Comparison of ENCODE assay signal across 9 cellular contexts in genomic region chr6:16473184-16473907, GRCh38.
DNase-seq lines count a peak whose midpoint lies in the region; ATAC-seq and TF ChIP-seq lines count a peak whose summit lies in the region.
"Had no signal": no experiment of that assay in that cellular context is flagged by ENCODE, and none has a peak within 500 bp of the region (broad histone marks: within the 10 kb centered on the region; RNA-seq: fewer than 3 reads in every experiment).

No MANE protein-coding gene starts in this region.

- H3K4me3 Mint-ChIP-seq in activated CD4-positive, alpha-beta memory T cell treated with anti-CD3 and anti-CD28 coated beads for 36 hours, result peak overlapping the region; percentile 10
- H3K4me3 Mint-ChIP-seq in WTC11, result no peak overlapping the region

- H3K27me3 Mint-ChIP-seq in activated CD4-positive, alpha-beta memory T cell treated with anti-CD3 and anti-CD28 coated beads for 36 hours, result no peaks in the 10 kb centered on the region
- H3K27me3 Mint-ChIP-seq in WTC11 (ENCODE audit: low read depth), result no peaks in the 10 kb centered on the region

- CTCF ChIA-PET in AG04450 (lab: Charles Lee), result interaction anchor here (1.5 kb wide), 1 partner anchor 38 kb away, joined by 6 read pairs; no protein-coding TSS in a partner anchor
- CTCF ChIA-PET in activated CD4-positive, alpha-beta memory T cell treated with anti-CD3 and anti-CD28 coated beads for 36 hours (lab: Charles Lee), result interaction anchor here (1.0 to 4.9 kb wide), 9 partner anchors 11 to 290 kb away, joined by 3 to 23 read pairs (median 6); no protein-coding TSS in a partner anchor
- CTCF ChIA-PET in WTC11 (lab: Charles Lee), result no interaction called here

- H3K27me3 ChIP-seq in AG04450 (ENCODE audit: control insufficient read depth, insufficient read depth, low read length) (no peaks in the 10 kb centered on the region), gastrocnemius medialis (no peaks in the 10 kb centered on the region)

- TF ChIP-seq POLR2A in gastrocnemius medialis (IDR thresholded peaks at IDR 0.05), result no peak

- H3K4me3 ChIP-seq in AG04450 (ENCODE audit: low read depth, low read length) (no peak overlapping the region), gastrocnemius medialis (no peak overlapping the region)

- POLR2A ChIA-PET in AG04450 (lab: Yijun Ruan, JAX), result no interaction called here
- POLR2A ChIA-PET in activated CD4-positive, alpha-beta memory T cell treated with anti-CD3 and anti-CD28 coated beads for 36 hours (lab: Charles Lee), result interaction anchor here (1.2 to 5.2 kb wide), 9 partner anchors 10 to 288 kb away, joined by 3 to 48 read pairs (median 9); partner anchors contain the start of gene ATXN1
- POLR2A ChIA-PET in WTC11 (lab: Charles Lee), result no interaction called here

- peak overlapping the region; percentile 81 for H3K27ac Mint-ChIP-seq in activated CD4-positive, alpha-beta memory T cell treated with anti-CD3 and anti-CD28 coated beads for 36 hours
- H3K27ac Mint-ChIP-seq in WTC11, result no peak overlapping the region

- in situ Hi-C loops in gastrocnemius medialis (cut with MboI; ENCODE audit: low sequenced_read_pairs in 4 of 4), result no loop called here

- H3K9me3 ChIP-seq in AG04450 (ENCODE audit: control insufficient read depth, insufficient read depth, low read length), result no peaks in the 10 kb centered on the region; the same call in 1 of the 2 replicates
- H3K9me3 ChIP-seq in gastrocnemius medialis, result no peaks in the 10 kb centered on the region

- peak overlapping the region; percentile 92 for H3K27ac ChIP-seq in AG04450 (ENCODE audit: low read depth, low read length)
- no peak overlapping the region for H3K27ac ChIP-seq in gastrocnemius medialis
- H3K27ac ChIP-seq: C4-2B had no signal

- ATAC-seq in GM18873 (IDR thresholded peaks at IDR 0.05; ENCODE audit: low FRiP score, unreplicated experiment) (peak; percentile 54), HG02884 (IDR thresholded peaks at IDR 0.05; ENCODE audit: unreplicated experiment) (peak; percentile 42), SK-N-SH treated with all-trans-retinoic acid at 6 μM for 48 hours (no peak), WTC11 (no peak), gastrocnemius medialis (no peak)

- intact Hi-C loops in activated CD4-positive, alpha-beta memory T cell treated with anti-CD3 and anti-CD28 coated beads for 36 hours (cut with micrococcal nuclease), result loop anchor here (1.0 to 2.0 kb wide), 2 partner anchors 13 to 34 kb away; no protein-coding TSS in a partner anchor
- intact Hi-C loops in gastrocnemius medialis (cut with DNase I; ENCODE audit: low total_unique reads), result no loop called here

- peaks cover 21% of the 10 kb centered on the region for H3K36me3 Mint-ChIP-seq in activated CD4-positive, alpha-beta memory T cell treated with anti-CD3 and anti-CD28 coated beads for 36 hours
- peaks cover 3% of the 10 kb centered on the region; the same call in 1 of the 2 replicates for H3K36me3 Mint-ChIP-seq in WTC11

- no peak for DNase-seq in AG04450 (ENCODE audit: low read depth, low spot score)
- peak; percentile 62 for DNase-seq in activated CD4-positive, alpha-beta memory T cell treated with anti-CD3 and anti-CD28 coated beads for 36 hours
- DNase-seq in medulla oblongata (ENCODE audit: extremely low spot score), result no peak
- no peak for DNase-seq in WTC11 (ENCODE audit: low spot score)
- no peak for DNase-seq in gastrocnemius medialis

- H3K4me1 Mint-ChIP-seq in activated CD4-positive, alpha-beta memory T cell treated with anti-CD3 and anti-CD28 coated beads for 36 hours (ENCODE audit: low read depth), result peaks cover 93% of the 10 kb centered on the region
- H3K4me1 Mint-ChIP-seq in WTC11, result peaks cover 11% of the 10 kb centered on the region

- TF ChIP-seq CTCF in AG04450 (IDR thresholded peaks at IDR 0.05; ENCODE audit: low read depth, low read length) (no peak), WTC11 (IDR thresholded peaks at IDR 0.05) (no peak), gastrocnemius medialis (IDR thresholded peaks at IDR 0.05 in 4 of 5, conservative IDR thresholded peaks at IDR 0.05 in 1 of 5) (no peak)

- peaks cover 23 to 31% of the 10 kb centered on the region in 2 donors for H3K4me1 ChIP-seq in gastrocnemius medialis

- H3K36me3 ChIP-seq in gastrocnemius medialis, result no peaks in the 10 kb centered on the region

- peaks cover 5% of the 10 kb centered on the region for H3K9me3 Mint-ChIP-seq in activated CD4-positive, alpha-beta memory T cell treated with anti-CD3 and anti-CD28 coated beads for 36 hours
- H3K9me3 Mint-ChIP-seq in WTC11, result peaks cover 10% of the 10 kb centered on the region

TF ChIP-seq in SK-N-SH treated with all-trans-retinoic acid at 6 μM for 48 hours, 23 proteins besides CTCF, POLR2A, EP300 and RAD21 (continues in another document):
- TF ChIP-seq RARB (CRISPR knock-in tag; IDR thresholded peaks at IDR 0.05) (no peak), TOX (CRISPR knock-in tag; IDR thresholded peaks at IDR 0.05; ENCODE audit: borderline replicate concordance) (no peak), ZFP30 (CRISPR knock-in tag; IDR thresholded peaks at IDR 0.05) (no peak), ZFP3 (CRISPR knock-in tag; IDR thresholded peaks at IDR 0.05) (no peak), PPARA (CRISPR knock-in tag; IDR thresholded peaks at IDR 0.05; ENCODE audit: borderline replicate concordance) (no peak), POU6F1 (CRISPR knock-in tag; IDR thresholded peaks at IDR 0.05; ENCODE audit: borderline replicate concordance, low read depth) (no peak), CREB5 (CRISPR knock-in tag; IDR thresholded peaks at IDR 0.05; ENCODE audit: low read depth) (no peak), OSR1 (CRISPR knock-in tag; IDR thresholded peaks at IDR 0.05) (no peak), ZNF565 (CRISPR knock-in tag; conservative IDR thresholded peaks at IDR 0.05; ENCODE audit: low read depth) (no peak), BACH2 (CRISPR knock-in tag; IDR thresholded peaks at IDR 0.05; ENCODE audit: borderline replicate concordance) (no peak)

TF ChIP-seq in WTC11, 78 proteins besides CTCF, POLR2A, EP300 and RAD21:
- TF ChIP-seq ZNF232 (CRISPR knock-in tag; IDR thresholded peaks at IDR 0.05) (no peak), RELA (CRISPR knock-in tag; IDR thresholded peaks at IDR 0.05; ENCODE audit: borderline replicate concordance) (no peak), ARID4B (CRISPR knock-in tag; IDR thresholded peaks at IDR 0.05; ENCODE audit: borderline replicate concordance) (no peak)

Comparison
In these comparisons a context has a peak if more than half of its experiments do, and no peak if none do; other contexts are left out.
1. ATAC-seq: peak in GM18873 (single experiment) and HG02884 (single experiment); none in SK-N-SH treated with all-trans-retinoic acid at 6 μM for 48 hours (single experiment), WTC11 (single experiment) and gastrocnemius medialis (0 of 2).